1 cellular context compared by ENCODE assay signal in the genomic region with DNA sequence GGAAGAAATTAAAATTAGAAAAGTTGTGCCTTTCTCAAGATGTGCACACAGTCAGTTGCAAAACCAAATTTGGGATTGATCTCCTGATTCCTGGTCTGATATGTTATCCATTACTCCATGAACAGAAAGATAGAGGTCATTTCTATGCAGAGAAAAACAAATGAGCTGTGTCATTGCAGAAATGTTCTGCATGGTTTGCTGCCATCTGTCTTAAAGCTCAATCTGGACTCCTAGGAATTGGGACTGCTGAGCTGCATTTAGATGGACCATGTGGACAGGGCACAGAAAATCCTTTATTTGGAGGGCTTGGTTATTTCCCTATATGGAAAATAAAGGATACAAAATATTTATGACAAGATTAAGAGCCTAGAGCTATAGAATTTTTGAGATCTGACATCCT.
TF ChIP-seq lines count a peak whose summit lies in the region.

No MANE protein-coding gene starts in this region.

TF ChIP-seq in K562, 482 proteins besides CTCF, POLR2A, EP300 and RAD21 (continued from another document):
- TF ChIP-seq, protein P1, sequence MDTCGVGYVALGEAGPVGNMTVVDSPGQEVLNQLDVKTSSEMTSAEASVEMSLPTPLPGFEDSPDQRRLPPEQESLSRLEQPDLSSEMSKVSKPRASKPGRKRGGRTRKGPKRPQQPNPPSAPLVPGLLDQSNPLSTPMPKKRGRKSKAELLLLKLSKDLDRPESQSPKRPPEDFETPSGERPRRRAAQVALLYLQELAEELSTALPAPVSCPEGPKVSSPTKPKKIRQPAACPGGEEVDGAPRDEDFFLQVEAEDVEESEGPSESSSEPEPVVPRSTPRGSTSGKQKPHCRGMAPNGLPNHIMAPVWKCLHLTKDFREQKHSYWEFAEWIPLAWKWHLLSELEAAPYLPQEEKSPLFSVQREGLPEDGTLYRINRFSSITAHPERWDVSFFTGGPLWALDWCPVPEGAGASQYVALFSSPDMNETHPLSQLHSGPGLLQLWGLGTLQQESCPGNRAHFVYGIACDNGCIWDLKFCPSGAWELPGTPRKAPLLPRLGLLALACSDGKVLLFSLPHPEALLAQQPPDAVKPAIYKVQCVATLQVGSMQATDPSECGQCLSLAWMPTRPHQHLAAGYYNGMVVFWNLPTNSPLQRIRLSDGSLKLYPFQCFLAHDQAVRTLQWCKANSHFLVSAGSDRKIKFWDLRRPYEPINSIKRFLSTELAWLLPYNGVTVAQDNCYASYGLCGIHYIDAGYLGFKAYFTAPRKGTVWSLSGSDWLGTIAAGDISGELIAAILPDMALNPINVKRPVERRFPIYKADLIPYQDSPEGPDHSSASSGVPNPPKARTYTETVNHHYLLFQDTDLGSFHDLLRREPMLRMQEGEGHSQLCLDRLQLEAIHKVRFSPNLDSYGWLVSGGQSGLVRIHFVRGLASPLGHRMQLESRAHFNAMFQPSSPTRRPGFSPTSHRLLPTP (IDR thresholded peaks at IDR 0.05; ENCODE audit: borderline replicate concordance, extremely low read depth, insufficient read length) = no peak
TF ChIP-seq in K562: peak in this region for 2.
